8 cellular contexts compared by ENCODE assay signal in the genomic region with DNA sequence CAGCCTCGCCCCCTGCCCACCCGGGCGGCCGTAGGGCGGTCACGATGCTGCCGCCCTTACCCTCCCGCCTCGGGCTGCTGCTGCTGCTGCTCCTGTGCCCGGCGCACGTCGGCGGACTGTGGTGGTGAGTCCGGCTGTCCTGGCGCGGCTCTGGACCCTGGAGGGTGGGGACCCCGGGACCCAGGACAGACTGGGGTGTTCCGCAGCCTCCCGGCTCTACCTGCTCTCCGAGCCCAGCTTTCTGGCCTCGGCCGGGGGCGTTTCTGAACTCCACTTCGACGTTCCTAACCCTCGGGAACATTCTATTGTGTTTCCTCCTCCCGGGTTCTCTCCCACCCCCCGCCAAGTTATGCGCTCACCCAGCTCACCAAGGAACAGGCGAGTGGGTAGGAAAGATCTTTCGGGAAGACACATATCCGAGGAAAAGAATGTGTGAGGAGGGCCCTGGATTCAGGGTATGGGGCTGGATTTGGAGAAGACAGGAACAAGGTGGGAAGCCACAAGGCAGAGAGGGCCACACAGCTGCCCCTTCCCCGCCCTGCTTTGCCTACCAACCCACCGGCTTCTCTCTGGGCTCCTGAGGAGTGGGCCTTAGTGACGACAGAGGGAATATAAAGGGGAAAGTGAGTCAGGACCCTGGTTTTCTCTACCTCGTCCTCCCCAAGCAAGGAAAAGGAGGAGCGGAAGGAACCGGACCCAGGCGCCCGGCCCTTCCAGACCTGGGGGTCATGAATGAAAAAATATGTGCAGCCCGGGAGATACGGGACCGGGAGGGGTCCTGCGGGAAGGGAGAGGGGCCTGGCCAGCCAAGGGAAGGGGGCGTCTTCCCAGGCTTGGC. TPM values are rescaled to one million over a fixed set of nuclear protein-coding genes. Genes with fewer than 3 reads are reported as not detected.
DNase-seq lines count a peak whose midpoint lies in the region; ATAC-seq and TF ChIP-seq lines count a peak whose summit lies in the region.

No MANE protein-coding gene starts in this region.

- CTCF ChIA-PET in activated naive CD4-positive, alpha-beta T cell treated with anti-CD3 and anti-CD28 coated beads, Interleukin-2, amount 10 ng/mL, durations not matched to agents 7 days and 5 days (lab: Charles Lee) = interaction anchor here (0.6 to 1.7 kb wide), 4 partner anchors 8 to 16 kb away, joined by 3 to 5 read pairs (median 3); no protein-coding TSS in a partner anchor

- ATAC-seq in central memory CD8-positive, alpha-beta T cell (replicated peaks; ENCODE audit: extremely low read depth, poor library complexity, severe bottlenecking) = no peak
- peak in 1 of 2 donors; percentile 13 for ATAC-seq in naive B cell (ENCODE audit: low read depth in 2 of 2)
- no peak for ATAC-seq in HG02798 (IDR thresholded peaks at IDR 0.05; ENCODE audit: poor library complexity, unreplicated experiment)

- H3K9me3 Mint-ChIP-seq in activated naive CD4-positive, alpha-beta T cell treated with anti-CD3 and anti-CD28 coated beads, Interleukin-2, amount 10 ng/mL, durations not matched to agents 7 days and 5 days = no peaks in the 10 kb centered on the region
- H3K9me3 Mint-ChIP-seq in central memory CD8-positive, alpha-beta T cell = no peaks in the 10 kb centered on the region
- H3K9me3 Mint-ChIP-seq in naive B cell (no peaks in the 10 kb centered on the region), type B pancreatic cell (no peaks in the 10 kb centered on the region), immature natural killer cell (no peaks in the 10 kb centered on the region)

- H3K36me3 Mint-ChIP-seq in activated naive CD4-positive, alpha-beta T cell treated with anti-CD3 and anti-CD28 coated beads, Interleukin-2, amount 10 ng/mL, durations not matched to agents 7 days and 5 days = no peaks in the 10 kb centered on the region
- no peaks in the 10 kb centered on the region for H3K36me3 Mint-ChIP-seq in central memory CD8-positive, alpha-beta T cell (ENCODE audit: insufficient read depth)
- H3K36me3 Mint-ChIP-seq in naive B cell = peaks cover 0 to 6% of the 10 kb centered on the region in 2 donors
- H3K36me3 Mint-ChIP-seq in type B pancreatic cell = no peaks in the 10 kb centered on the region
- no peaks in the 10 kb centered on the region for H3K36me3 Mint-ChIP-seq in immature natural killer cell

- no peak for TF ChIP-seq CTCF in type B pancreatic cell (conservative IDR thresholded peaks at IDR 0.05)

- no peak for DNase-seq in activated naive CD4-positive, alpha-beta T cell treated with anti-CD3 and anti-CD28 coated beads, Interleukin-2, amount 10 ng/mL, durations not matched to agents 7 days and 5 days
- no peak for DNase-seq in activated naive CD4-positive, alpha-beta T cell (lab: John Stamatoyannopoulos, UW)
- no peak for DNase-seq in central memory CD8-positive, alpha-beta T cell (ENCODE audit: low spot score in 2 of 2)
- DNase-seq in naive B cell (no peak), type B pancreatic cell (ENCODE audit: extremely low spot score, unreplicated experiment) (no peak), Ammon's horn (ENCODE audit: low spot score) (no peak), immature natural killer cell (no peak)

- H3K4me1 Mint-ChIP-seq in activated naive CD4-positive, alpha-beta T cell treated with anti-CD3 and anti-CD28 coated beads, Interleukin-2, amount 10 ng/mL, durations not matched to agents 7 days and 5 days = peaks cover 12% of the 10 kb centered on the region
- H3K4me1 Mint-ChIP-seq in central memory CD8-positive, alpha-beta T cell = peaks cover 13% of the 10 kb centered on the region
- peaks cover 24 to 28% (median 27%) of the 10 kb centered on the region in 3 donors for H3K4me1 Mint-ChIP-seq in naive B cell
- peaks cover 36% of the 10 kb centered on the region for H3K4me1 Mint-ChIP-seq in type B pancreatic cell (ENCODE audit: unreplicated experiment)
- H3K4me1 Mint-ChIP-seq in immature natural killer cell = peaks cover 0 to 8% of the 10 kb centered on the region in 2 donors

- H3K27ac Mint-ChIP-seq in activated naive CD4-positive, alpha-beta T cell treated with anti-CD3 and anti-CD28 coated beads, Interleukin-2, amount 10 ng/mL, durations not matched to agents 7 days and 5 days = no peak overlapping the region
- H3K27ac Mint-ChIP-seq in central memory CD8-positive, alpha-beta T cell (ENCODE audit: low read depth) = no peak overlapping the region
- peak overlapping the region in 1 of 6 donors; percentile 84 for H3K27ac Mint-ChIP-seq in naive B cell
- peak overlapping the region; percentile 86 for H3K27ac Mint-ChIP-seq in type B pancreatic cell
- no peak overlapping the region for H3K27ac Mint-ChIP-seq in immature natural killer cell

- peak overlapping the region; percentile 18 for H3K4me3 Mint-ChIP-seq in activated naive CD4-positive, alpha-beta T cell treated with anti-CD3 and anti-CD28 coated beads, Interleukin-2, amount 10 ng/mL, durations not matched to agents 7 days and 5 days
- H3K4me3 Mint-ChIP-seq in central memory CD8-positive, alpha-beta T cell = peak overlapping the region; percentile 72
- H3K4me3 Mint-ChIP-seq in naive B cell (peak overlapping the region; percentile 64 to 89 (median 82)), type B pancreatic cell (peak overlapping the region; percentile 91), immature natural killer cell (peak overlapping the region in 2 of 5 donors; percentile 24 to 29)

- peaks cover 99% of the 10 kb centered on the region for H3K27me3 Mint-ChIP-seq in activated naive CD4-positive, alpha-beta T cell treated with anti-CD3 and anti-CD28 coated beads, Interleukin-2, amount 10 ng/mL, durations not matched to agents 7 days and 5 days
- H3K27me3 Mint-ChIP-seq in central memory CD8-positive, alpha-beta T cell = peaks cover 97% of the 10 kb centered on the region
- peaks cover 75 to 95% (median 94%) of the 10 kb centered on the region in 3 donors for H3K27me3 Mint-ChIP-seq in naive B cell
- peaks cover 77% of the 10 kb centered on the region for H3K27me3 Mint-ChIP-seq in type B pancreatic cell
- H3K27me3 Mint-ChIP-seq in immature natural killer cell (ENCODE audit: low read depth in 3 of 3) = peaks cover 29 to 40% (median 30%) of the 10 kb centered on the region in 3 donors

RNA-seq across cellular contexts. Expression of a gene that starts 0.6 kb away (rescaled TPM):
- polyA plus RNA-seq in naive B cell (ENCODE audit: low read depth in 6 of 6) = under 1 TPM in 4 of 6 donors, not detected in 2; 0.44 to 0.79 (median 0.57) TPM
- total RNA-seq in type B pancreatic cell (ENCODE audit: low replicate concordance) = 24.7 and 123 TPM in 2 replicates
- under 1 TPM in 1 of 3 donors, not detected in 2; 0.22 TPM for polyA plus RNA-seq in immature natural killer cell

RNA-seq across cellular contexts. Expression of a gene that starts 20.4 kb away (rescaled TPM):
- 10 to 100 TPM in 3 of 6 donors, 1 to 10 TPM in 3; 6.4 to 23.9 (median 10.7) TPM for polyA plus RNA-seq in naive B cell (ENCODE audit: low read depth in 6 of 6)
- 5.5 and 31.8 TPM in 2 replicates for total RNA-seq in type B pancreatic cell (ENCODE audit: low replicate concordance)
- under 1 TPM in 1 of 3 donors, not detected in 2; 0.19 TPM for polyA plus RNA-seq in immature natural killer cell

RNA-seq across cellular contexts. Expression of a gene that starts 28.6 kb away (rescaled TPM):
- not detected for polyA plus RNA-seq in naive B cell (ENCODE audit: low read depth in 6 of 6)
- not detected in 2 replicates for total RNA-seq in type B pancreatic cell (ENCODE audit: low replicate concordance)
- polyA plus RNA-seq in immature natural killer cell = not detected

Comparison
In these comparisons a context has a peak if more than half of its experiments do, and no peak if none do; other contexts are left out.
1. RNA of a gene that starts 20.4 kb away (polyA plus RNA-seq): 6.4 to 23.9 TPM in naive B cell; 0.19 TPM in immature natural killer cell; every median in the first group is over 4 times any median in the second.